In the genomic region with DNA sequence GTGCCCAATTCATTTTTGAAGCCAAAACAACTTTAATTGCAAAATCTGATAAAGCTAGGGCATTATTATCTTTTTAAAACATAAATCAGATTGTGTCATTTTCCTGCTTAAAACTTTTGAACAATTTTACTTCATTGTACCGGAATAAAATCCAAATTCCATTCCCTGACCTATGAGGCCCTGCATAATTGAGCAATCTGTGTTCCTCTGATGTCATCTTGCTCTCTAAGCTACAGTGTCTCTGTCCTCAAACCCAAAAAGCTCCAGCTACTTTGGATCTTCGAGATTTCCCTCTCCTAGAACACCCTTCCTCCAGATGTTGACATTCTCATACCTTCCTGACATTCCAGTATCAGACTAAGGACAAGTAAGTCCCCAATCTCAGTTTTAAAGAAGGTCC, we compare ENCODE assay signal across 7 cellular contexts.
"Had no signal": no experiment of that assay in that cellular context is flagged by ENCODE, and none has a peak within 500 bp of the region (broad histone marks: within the 10 kb centered on the region; RNA-seq: fewer than 3 reads in every experiment).

No MANE protein-coding gene starts in this region.

- DNase-seq: GM23248, H9, HCEC 1CT had no signal

- ATAC-seq: K562 had no signal

- H3K9me3 Mint-ChIP-seq: H9 had no signal

- FAIRE-seq: H1, H54, HTR-8/SVneo, K562 had no signal

- H3K9ac ChIP-seq: GM23248 had no signal

- H3K27ac Mint-ChIP-seq: H9 had no signal

- H2AFZ ChIP-seq: GM23248 had no signal

- H3K27ac ChIP-seq: GM23248 had no signal

- H3K4me3 Mint-ChIP-seq: H9 had no signal

- H3K4me3 ChIP-seq: GM23248, K562 had no signal
